25 cellular contexts compared by ENCODE assay signal in genomic region chr18:75064513-75064905, GRCh38.
"Had no signal": no experiment of that assay in that cellular context is flagged by ENCODE, and none has a peak within 500 bp of the region (broad histone marks: within the 10 kb centered on the region; RNA-seq: fewer than 3 reads in every experiment).

No MANE protein-coding gene starts in this region.

- H3K36me3 ChIP-seq: prostate gland had no signal

- H3K36me3 Mint-ChIP-seq: natural killer cell treated with Interleukin-12 subunit alpha and Interleukin-12 subunit beta and Interleukin-15 and Interleukin-18, amount 100 ng/mL, for 72 hours had no signal

- DNase-seq: hippocampal formation; kidney; left colon; lower lobe of right lung; mammary epithelial cell; mesenchymal stem cell; naive thymus-derived CD4-positive, alpha-beta T cell; nucleus accumbens; retina; right cardiac atrium; stimulated activated CD4-positive, alpha-beta T cell treated with anti-CD3 and anti-CD28 coated beads, Interleukin-12 subunit alpha, Interleukin-12 subunit beta, amount 100 ng/mL, for 4 hours; stimulated activated CD4-positive, alpha-beta T cell treated with anti-CD3 and anti-CD28 coated beads, Interleukin-15, amount 100 ng/mL, for 24 hours; stimulated activated CD4-positive, alpha-beta T cell treated with anti-CD3 and anti-CD28 coated beads, Interleukin-2, amount 100 ng/mL, for 24 hours; stimulated activated CD4-positive, alpha-beta T cell treated with anti-CD3 and anti-CD28 coated beads, Interleukin-4, amount 100 ng/mL, for 1 hour; stimulated activated naive B cell treated with anti-CD40 and anti-IgM and Interleukin-4, amounts not matched to agents 10 μg/mL and 1 μg/mL and 100 μg/mL, for 72 hours; substantia nigra; transverse colon had no signal

- H3K4me3 ChIP-seq: left lung, lower lobe of right lung, pancreas, prostate gland, skin epidermis, transverse colon, upper lobe of left lung had no signal

- H3K9me3 Mint-ChIP-seq: mesothelial cell of epicardium; naive thymus-derived CD4-positive, alpha-beta T cell; natural killer cell treated with Interleukin-12 subunit alpha and Interleukin-12 subunit beta and Interleukin-15 and Interleukin-18, amount 100 ng/mL, for 72 hours; stimulated activated naive CD8-positive, alpha-beta T cell treated with anti-CD3 and anti-CD28 coated beads, Interleukin-15, Interleukin-2, amounts not matched to agents 100 ng/mL and 50 ng/mL, for 24 hours had no signal

- H3K27me3 Mint-ChIP-seq: naive thymus-derived CD4-positive, alpha-beta T cell; natural killer cell treated with Interleukin-12 subunit alpha and Interleukin-12 subunit beta and Interleukin-15 and Interleukin-18, amount 100 ng/mL, for 72 hours; stimulated activated naive B cell treated with anti-CD40 and anti-IgM and Interleukin-4, amounts not matched to agents 10 μg/mL and 1 μg/mL and 100 μg/mL, for 72 hours; stimulated activated naive CD8-positive, alpha-beta T cell treated with anti-CD3 and anti-CD28 coated beads, Interleukin-15, Interleukin-2, amounts not matched to agents 100 ng/mL and 50 ng/mL, for 24 hours had no signal

- H3K4me1 ChIP-seq: left lung, lower lobe of right lung, pancreas, prostate gland, transverse colon, upper lobe of left lung had no signal

- H3K27me3 ChIP-seq: left lung, pancreas, transverse colon, upper lobe of left lung had no signal

- H3K9me3 ChIP-seq: left lung, lower lobe of right lung, pancreas, prostate gland, transverse colon, upper lobe of left lung had no signal

- H3K27ac Mint-ChIP-seq: mesothelial cell of epicardium; naive thymus-derived CD4-positive, alpha-beta T cell; natural killer cell treated with Interleukin-12 subunit alpha and Interleukin-12 subunit beta and Interleukin-15 and Interleukin-18, amount 100 ng/mL, for 72 hours; stimulated activated naive B cell treated with anti-CD40 and anti-IgM and Interleukin-4, amounts not matched to agents 10 μg/mL and 1 μg/mL and 100 μg/mL, for 72 hours; stimulated activated naive CD8-positive, alpha-beta T cell treated with anti-CD3 and anti-CD28 coated beads, Interleukin-15, Interleukin-2, amounts not matched to agents 100 ng/mL and 50 ng/mL, for 24 hours had no signal

- H3K4me3 Mint-ChIP-seq: mesothelial cell of epicardium; naive thymus-derived CD4-positive, alpha-beta T cell; natural killer cell treated with Interleukin-12 subunit alpha and Interleukin-12 subunit beta and Interleukin-15 and Interleukin-18, amount 100 ng/mL, for 72 hours; stimulated activated naive B cell treated with anti-CD40 and anti-IgM and Interleukin-4, amounts not matched to agents 10 μg/mL and 1 μg/mL and 100 μg/mL, for 72 hours; stimulated activated naive CD8-positive, alpha-beta T cell treated with anti-CD3 and anti-CD28 coated beads, Interleukin-15, Interleukin-2, amounts not matched to agents 100 ng/mL and 50 ng/mL, for 24 hours had no signal

- ATAC-seq: left colon; left lung; naive thymus-derived CD4-positive, alpha-beta T cell; natural killer cell treated with Interleukin-12 subunit alpha and Interleukin-12 subunit beta and Interleukin-15 and Interleukin-18, amount 100 ng/mL, for 72 hours; pancreas; stimulated activated naive B cell treated with anti-CD40 and anti-IgM and Interleukin-4, amounts not matched to agents 10 μg/mL and 1 μg/mL and 100 μg/mL, for 72 hours had no signal

- H3K27ac ChIP-seq: left lung, lower lobe of right lung, pancreas, prostate gland, skin epidermis, transverse colon, upper lobe of left lung had no signal
